ENCODE assay signal across 8 cellular contexts in the genomic region with DNA sequence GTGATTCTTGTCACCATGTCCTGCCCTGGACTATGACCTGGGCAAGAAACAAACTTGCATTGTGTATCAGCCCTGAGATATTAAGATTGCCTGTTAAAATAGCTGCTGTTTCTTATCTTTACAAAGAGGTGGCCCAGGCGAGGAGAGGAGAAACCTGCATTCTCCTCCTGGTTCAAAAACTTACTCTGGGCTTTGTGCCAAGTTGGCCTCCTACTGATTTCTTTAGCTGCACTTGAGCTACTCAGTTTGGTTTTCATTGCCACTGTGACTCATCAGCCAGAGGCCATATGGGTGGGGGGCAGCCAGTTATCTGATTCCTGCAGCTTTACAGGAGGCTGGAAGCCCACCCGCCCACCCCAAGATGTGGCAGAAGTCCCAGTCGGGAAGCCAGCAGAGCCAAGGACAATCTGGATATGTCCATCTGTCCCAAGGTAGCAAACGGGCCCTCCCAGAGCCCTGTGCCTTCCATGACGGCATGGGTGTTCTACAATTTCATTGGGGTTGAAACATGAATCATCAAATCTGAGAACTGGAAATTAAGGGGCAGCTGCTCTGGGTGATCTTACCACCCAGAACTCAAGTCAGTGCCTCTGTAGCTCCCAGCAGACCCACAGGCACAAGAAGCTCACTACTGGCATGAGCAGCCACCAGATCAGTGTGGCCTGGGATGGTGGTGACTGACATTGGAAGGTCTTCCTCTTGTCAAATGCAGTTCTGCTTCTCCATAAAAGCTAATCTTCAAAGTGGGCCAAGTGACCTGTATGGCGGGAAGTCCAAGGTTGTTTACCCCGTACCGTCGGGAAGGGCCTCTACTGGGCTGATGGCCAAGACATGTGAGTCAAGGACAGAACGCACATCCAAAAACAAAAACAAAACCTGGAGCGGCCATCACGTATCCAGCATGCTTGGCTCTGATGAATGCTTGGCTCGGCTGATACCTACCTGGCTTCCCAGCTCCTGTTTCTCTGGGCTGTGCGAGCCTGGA. TPM values are rescaled to one million over a fixed set of nuclear protein-coding genes. Genes with fewer than 3 reads are reported as not detected.
DNase-seq lines count a peak whose midpoint lies in the region; ATAC-seq and TF ChIP-seq lines count a peak whose summit lies in the region.

No MANE protein-coding gene starts in this region.

- in situ Hi-C loops in mammary epithelial cell (cut with MboI; ENCODE audit: low sequenced_read_pairs in 2 of 2): no loop called here

- intact Hi-C loops in mammary epithelial cell (cut with micrococcal nuclease): no loop called here

- H3K4ac ChIP-seq in mesenchymal stem cell (ENCODE audit: low read depth in 1 of 2, low read length in 2 of 2): no peak overlapping the region

- H3K23ac ChIP-seq in mesenchymal stem cell (ENCODE audit: low read length in 2 of 2): no peak overlapping the region

- H3K27ac ChIP-seq in mammary epithelial cell (ENCODE audit: insufficient read depth, low read depth, low read length) (no peak overlapping the region), mesenchymal stem cell (ENCODE audit: low read length, poor library complexity, severe bottlenecking) (peak overlapping the region; percentile 31)

- H3K4me1 ChIP-seq in mammary epithelial cell (ENCODE audit: insufficient read depth, low read length) (no peaks in the 10 kb centered on the region), mesenchymal stem cell (ENCODE audit: control insufficient read depth, insufficient read depth, low read depth, low read length) (peaks cover 6% of the 10 kb centered on the region)

- no peak overlapping the region for H3K14ac ChIP-seq in mesenchymal stem cell (ENCODE audit: low read length in 2 of 2)

- no peak overlapping the region for H2AFZ ChIP-seq in mammary epithelial cell (ENCODE audit: low read depth, low read length)
- H2AFZ ChIP-seq in mesenchymal stem cell (ENCODE audit: low read depth, low read length): no peak overlapping the region

- no peak overlapping the region for H3K9ac ChIP-seq in mammary epithelial cell (ENCODE audit: insufficient read depth, low read length)
- no peak overlapping the region for H3K9ac ChIP-seq in mesenchymal stem cell (ENCODE audit: low read length)

- no peaks in the 10 kb centered on the region for H3K27me3 ChIP-seq in mammary epithelial cell (ENCODE audit: insufficient read depth, low read length)
- H3K27me3 ChIP-seq in mesenchymal stem cell (ENCODE audit: control insufficient read depth in 1 of 2, insufficient read depth in 1 of 2, low read length in 2 of 2): peaks cover 22 to 27% of the 10 kb centered on the region in 2 experiments

- no peak overlapping the region for H2BK120ac ChIP-seq in mesenchymal stem cell (ENCODE audit: low read depth, low read length)

- no peak overlapping the region for H2AK5ac ChIP-seq in mesenchymal stem cell (ENCODE audit: low read length, severe bottlenecking)

- no peaks in the 10 kb centered on the region for H3K79me1 ChIP-seq in mesenchymal stem cell (replicated peaks; ENCODE audit: low read length, poor library complexity, severe bottlenecking)

- TF ChIP-seq CTCF in AG04449 (IDR thresholded peaks at IDR 0.05; ENCODE audit: insufficient read depth, low read length, missing control alignments) (no peak), mammary epithelial cell (conservative IDR thresholded peaks at IDR 0.05 in 1 of 2, IDR thresholded peaks at IDR 0.05 in 1 of 2; ENCODE audit: extremely low read depth in 1 of 2, insufficient read depth in 1 of 2, low read depth in 1 of 2, low read length in 2 of 2) (no peak)

- no peaks in the 10 kb centered on the region for H4K20me1 ChIP-seq in mammary epithelial cell (ENCODE audit: insufficient read depth, low read length)

- dilution Hi-C loops in mammary epithelial cell (cut with HindIII; ENCODE audit: low sequenced_read_pairs): no loop called here

- 12% methylated on average over 14 of the region's 14 CpGs for WGBS in mammary epithelial cell (ENCODE audit: low coverage, missing lambda C conversion rate)
- WGBS in mesenchymal stem cell: 66% methylated on average over 14 of the region's 14 CpGs

- no peak overlapping the region for H3K4me2 ChIP-seq in mammary epithelial cell (ENCODE audit: insufficient read depth, low read depth, low read length)
- H3K4me2 ChIP-seq in mesenchymal stem cell (ENCODE audit: low read length, poor library complexity, severe bottlenecking): peak overlapping the region; percentile 25

- no peaks in the 10 kb centered on the region for H3K79me2 ChIP-seq in mammary epithelial cell (ENCODE audit: insufficient read depth, low read length)

- H3K9me3 ChIP-seq in mammary epithelial cell (replicated peaks; ENCODE audit: insufficient read depth, low read length): peaks cover 8% of the 10 kb centered on the region
- peaks cover 6% of the 10 kb centered on the region for H3K9me3 ChIP-seq in mesenchymal stem cell (ENCODE audit: control insufficient read depth, low read length)

- POLR2A ChIA-PET in AG04449 (lab: Yijun Ruan, JAX): no interaction called here

- no peak overlapping the region for H3K4me3 ChIP-seq in AG04449 (ENCODE audit: low read depth, low read length)
- H3K4me3 ChIP-seq in mammary epithelial cell (replicated peaks in 1 of 3; ENCODE audit: insufficient read depth in 1 of 3, low read depth in 2 of 3, low read length in 3 of 3): no peak overlapping the region
- no peak overlapping the region for H3K4me3 ChIP-seq in mesenchymal stem cell (ENCODE audit: insufficient read depth in 1 of 2, low read depth in 1 of 2, low read length in 2 of 2)

- H2BK15ac ChIP-seq in mesenchymal stem cell (ENCODE audit: low read depth, poor library complexity, severe bottlenecking): no peak overlapping the region

- BruUV-seq in mammary epithelial cell (replicated peaks; lab: Mats Ljungman, UMichigan): no TSS peak

- H2BK5ac ChIP-seq in mesenchymal stem cell (ENCODE audit: low read depth, low read length, poor library complexity, severe bottlenecking): no peak overlapping the region

- DNase-seq in AG04449 (ENCODE audit: low read depth, low spot score): peak; percentile 21
- DNase-seq in NCI-H2171 (lab: John Stamatoyannopoulos, UW): peak; percentile 97
- peak; percentile 55 for DNase-seq in mammary epithelial cell
- peak; percentile 21 for DNase-seq in mesenchymal stem cell
- no peak for DNase-seq in AG20443 (ENCODE audit: low spot score)
- DNase-seq in GM19240 (ENCODE audit: insufficient read length, low spot score): no peak

- no peak overlapping the region for H4K91ac ChIP-seq in mesenchymal stem cell (ENCODE audit: low read length)

- H3K36me3 ChIP-seq in mammary epithelial cell (ENCODE audit: insufficient read depth, low read length) (no peaks in the 10 kb centered on the region), mesenchymal stem cell (ENCODE audit: control insufficient read depth in 1 of 2, insufficient read depth in 2 of 2, low read depth in 1 of 2, low read length in 2 of 2) (no peaks in the 10 kb centered on the region)

- no peak overlapping the region for H4K8ac ChIP-seq in mesenchymal stem cell (ENCODE audit: low read length)

- H3K18ac ChIP-seq in mesenchymal stem cell (ENCODE audit: low read depth in 1 of 2, low read length in 2 of 2): no peak overlapping the region

- CTCF ChIA-PET in AG04449 (lab: Yijun Ruan, JAX): no interaction called here
- CTCF ChIA-PET in mammary epithelial cell (lab: Charles Lee; ENCODE audit: low non-redundant PET): no interaction called here

- ATAC-seq in GM18519 (IDR thresholded peaks at IDR 0.05; ENCODE audit: low FRiP score, unreplicated experiment) (no peak), HG03108 (IDR thresholded peaks at IDR 0.05; ENCODE audit: unreplicated experiment) (no peak)

- no peak overlapping the region for H2BK12ac ChIP-seq in mesenchymal stem cell (ENCODE audit: low read length in 2 of 2)

RNA-seq across cellular contexts. Expression of gene FCN2, which starts 15.5 kb away (rescaled TPM):
- total RNA-seq in mammary epithelial cell: not detected
- polyA plus RNA-seq in mammary epithelial cell: not detected
- not detected for polyA minus RNA-seq in mammary epithelial cell
- polyA plus RNA-seq in mesenchymal stem cell (2013, experiment 1 of 2): not detected
- not detected for polyA plus RNA-seq in mesenchymal stem cell (2013, experiment 2 of 2)

RNA-seq across cellular contexts. Expression of gene FCN1, which starts 21.6 kb away (rescaled TPM):
- not detected for total RNA-seq in mammary epithelial cell
- polyA plus RNA-seq in mammary epithelial cell: not detected
- polyA minus RNA-seq in mammary epithelial cell: not detected
- not detected for polyA plus RNA-seq in mesenchymal stem cell (2013, experiment 1 of 2)
- polyA plus RNA-seq in mesenchymal stem cell (2013, experiment 2 of 2): not detected

Comparison
In these comparisons a context has a peak if more than half of its experiments do, and no peak if none do; other contexts are left out.
1. DNase-seq: peak in AG04449 (single experiment), NCI-H2171 (single experiment), mammary epithelial cell (single experiment) and mesenchymal stem cell (single experiment); none in AG20443 (single experiment) and GM19240 (single experiment).